Comparison of ENCODE assay signal across 9 cellular contexts in the genomic region with DNA sequence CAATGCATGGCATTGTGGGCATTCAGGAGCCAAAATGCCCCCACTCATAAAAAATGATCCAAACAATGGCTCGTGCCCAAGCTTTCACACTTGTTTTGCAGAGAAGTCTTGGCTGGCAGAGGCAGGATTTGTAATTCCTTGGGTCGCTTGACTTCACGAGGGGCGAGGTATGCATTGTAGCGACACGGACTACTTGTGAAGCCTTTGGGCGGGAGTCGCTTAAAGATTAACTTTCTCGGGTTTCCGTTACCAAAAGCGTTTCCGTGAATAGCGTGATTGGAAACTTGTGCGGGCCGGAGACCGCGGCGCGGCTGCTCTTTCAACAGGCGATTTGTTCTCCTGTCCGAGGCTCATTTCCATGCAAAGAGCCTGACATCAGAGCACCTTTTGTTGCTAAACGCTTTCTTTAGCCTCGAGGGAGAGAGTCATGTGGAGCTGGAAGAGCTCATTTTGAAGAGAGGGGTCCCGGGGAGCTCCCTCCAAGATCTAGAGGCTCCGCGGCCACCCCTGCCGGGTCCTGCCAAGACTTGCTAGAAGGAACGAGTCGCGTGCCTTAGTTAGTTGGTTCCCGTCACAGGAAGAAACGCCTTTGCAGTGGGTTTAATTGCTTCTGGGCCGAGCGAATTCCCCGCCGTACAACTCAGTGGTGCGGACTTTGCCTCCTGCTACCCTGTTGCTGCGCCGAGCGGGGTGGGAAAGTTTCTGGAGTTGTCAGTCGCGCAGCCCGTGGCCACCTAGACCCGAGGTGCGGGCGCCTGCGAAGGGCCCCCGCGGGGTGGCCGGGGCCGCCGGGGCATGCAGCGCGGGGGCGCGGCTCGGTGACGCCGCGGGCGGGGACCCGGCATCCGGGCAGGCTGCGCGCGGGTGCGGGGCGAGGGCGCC. TPM values are rescaled to one million over a fixed set of nuclear protein-coding genes. Genes with fewer than 3 reads are reported as not detected.
DNase-seq lines count a peak whose midpoint lies in the region; ATAC-seq lines count a peak whose summit lies in the region.
"Had no signal": no experiment of that assay in that cellular context is flagged by ENCODE, and none has a peak within 500 bp of the region (broad histone marks: within the 10 kb centered on the region; RNA-seq: fewer than 3 reads in every experiment).

TSS of gene SASH1 (plus strand) at position 693 of the 882 bp plus-strand sequence. CDS start 230 bp downstream, outside the sequence.

- no peaks in the 10 kb centered on the region for H3K36me3 Mint-ChIP-seq in T-helper 17 cell (ENCODE audit: low read depth)

- intact Hi-C loops in left colon (cut with DNase I, micrococcal nuclease), result no loop called here

- H3K27ac Mint-ChIP-seq in T-helper 17 cell, result peak within 1 kb of the TSS; percentile 91

- H3K9me3 ChIP-seq in MG63 (no peaks in the 10 kb centered on the region), T-helper 17 cell (ENCODE audit: control insufficient read depth, low read length, poor library complexity, severe bottlenecking) (no peaks in the 10 kb centered on the region)
- H3K9me3 ChIP-seq: neutrophil had no signal

- H3K27me3 ChIP-seq in H7 (ENCODE audit: control insufficient read depth, insufficient read depth, low read length), result no peaks in the 10 kb centered on the region
- H3K27me3 ChIP-seq in MG63, result no peaks in the 10 kb centered on the region

- in situ Hi-C loops in G401 (cut with HindIII; ENCODE audit: low sequenced_read_pairs), result no loop called here

- H3K36me3 ChIP-seq in H7 (replicated peaks; ENCODE audit: control insufficient read depth, insufficient read depth, low read length) (no peaks in the 10 kb centered on the region), MG63 (peaks cover 3% of the 10 kb centered on the region; the same call in 1 of the 2 replicates)
- H3K36me3 ChIP-seq: neutrophil had no signal

- H3K27me3 Mint-ChIP-seq in T-helper 17 cell, result peaks cover 45% of the 10 kb centered on the region

- H3K4me3 ChIP-seq in H7 (ENCODE audit: insufficient read depth, low read depth, low read length) (peak within 1 kb of the TSS; percentile 66), MG63 (peak within 1 kb of the TSS; percentile 53)

- peak within 1 kb of the TSS; percentile 92 for H3K4me3 Mint-ChIP-seq in T-helper 17 cell

- H3K4me1 Mint-ChIP-seq in T-helper 17 cell, result peaks cover 17% of the 10 kb centered on the region

- ATAC-seq in T-helper 17 cell (peak; percentile 71), left colon (peak; percentile 83)

- DNase-seq in G401 (ENCODE audit: low spot score) (peak; percentile 41), H7 (peak; percentile 83), MG63 (peak; percentile 61), T-helper 17 cell (peak; percentile 4 to 12 (median 10)), dermis microvascular lymphatic vessel endothelial cell (ENCODE audit: low read depth in 2 of 2) (peak; percentile 55 to 86), left colon (peak; percentile 69), NCI-H446 (lab: John Stamatoyannopoulos, UW) (no peak)
- peak in 2 of 3 donors; percentile 2 to 3 for DNase-seq in stimulated activated CD4-positive, alpha-beta T cell treated with anti-CD3 and anti-CD28 coated beads, Interleukin-12 subunit alpha, Interleukin-12 subunit beta, amount 100 ng/mL, for 48 hours (ENCODE audit: low read depth in 2 of 3, low spot score in 1 of 3)

RNA-seq across cellular contexts. Expression of gene SASH1, which starts in this region (rescaled TPM):
- total RNA-seq in G401 (2014; rRNA removed; shearing (Covaris generic)), result 4.1 and 4.6 TPM in 2 replicates
- total RNA-seq in H7 (2014; rRNA removed; shearing (Covaris generic)), result 11.2 and 15.0 TPM in 2 replicates
- 31.8 and 39.1 TPM in 2 replicates for total RNA-seq in MG63 (2014; rRNA removed; shearing (Covaris generic); ENCODE audit: low replicate concordance)
- 10 to 100 TPM in 1 of 2 donors, 1 to 10 TPM in 1; 6.2 to 19.9 TPM for total RNA-seq in T-helper 17 cell
- 49.3 and 94.7 TPM in 2 replicates for total RNA-seq in dermis microvascular lymphatic vessel endothelial cell
- 10 to 100 TPM; 19.6 to 24.4 TPM for total RNA-seq in left colon

Comparison
In these comparisons a context has a peak if more than half of its experiments do, and no peak if none do; other contexts are left out.
1. DNase-seq: peak in G401 (single experiment), H7 (single experiment), MG63 (single experiment), T-helper 17 cell (3 of 3), dermis microvascular lymphatic vessel endothelial cell (2 of 2), left colon (2 of 2) and stimulated activated CD4-positive, alpha-beta T cell treated with anti-CD3 and anti-CD28 coated beads, Interleukin-12 subunit alpha, Interleukin-12 subunit beta, amount 100 ng/mL, for 48 hours (2 of 3); none in NCI-H446 (0 of 2).